In genomic region chr4:120399846-120400245, GRCh38 we compare ENCODE assay signal across 19 cellular contexts.
DNase-seq lines count a peak whose midpoint lies in the region; FAIRE-seq and TF ChIP-seq lines count a peak whose summit lies in the region.
"Had no signal": no experiment of that assay in that cellular context is flagged by ENCODE, and none has a peak within 500 bp of the region (broad histone marks: within the 10 kb centered on the region; RNA-seq: fewer than 3 reads in every experiment).

No MANE protein-coding gene starts in this region.

- TF ChIP-seq CTCF in WERI-Rb-1 (IDR thresholded peaks at IDR 0.05; ENCODE audit: low read depth, low read length): no peak
- TF ChIP-seq CTCF in transverse colon (IDR thresholded peaks at IDR 0.05): no peak

- H3K4me1 ChIP-seq in transverse colon: no peaks in the 10 kb centered on the region

- H3K9me3 ChIP-seq in WERI-Rb-1 (ENCODE audit: severe bottlenecking): no peaks in the 10 kb centered on the region
- H3K9me3 ChIP-seq in transverse colon: no peaks in the 10 kb centered on the region

- TF ChIP-seq POLR2A in transverse colon (IDR thresholded peaks at IDR 0.05): no peak
- no peak for TF ChIP-seq POLR2A in GM12892 (IDR thresholded peaks at IDR 0.05; ENCODE audit: low read depth, low read length)

- intact Hi-C loops in transverse colon (cut with DNase I; ENCODE audit: low total_unique reads): no loop called here

- in situ Hi-C loops in transverse colon (cut with MboI; ENCODE audit: low pct_ligation_motif_present in 1 of 4, low pct_unique_long_range_greater_than_20kb in 1 of 4, low sequenced_read_pairs in 3 of 4): no loop called here

- H3K36me3 ChIP-seq in WERI-Rb-1 (no peaks in the 10 kb centered on the region), transverse colon (no peaks in the 10 kb centered on the region)

- no peak for FAIRE-seq in GM12892 (lab: Jason Lieb, UNC)
- FAIRE-seq: GM12878, GM18507 had no signal

- TF ChIP-seq EP300 in transverse colon (IDR thresholded peaks at IDR 0.05; ENCODE audit: low read depth): no peak

- no peak overlapping the region for H3K4me3 ChIP-seq in WERI-Rb-1 (ENCODE audit: low read depth, low read length)
- H3K4me3 ChIP-seq in transverse colon: no peak overlapping the region
- H3K4me3 ChIP-seq: GM12878, GM23338 had no signal

- WGBS in transverse colon (ENCODE audit: low coverage in 1 of 2), 2 donors: 63 to 74% methylated on average over 2 of the region's 2 CpGs

- DNase-seq in NCI-H82 (lab: John Stamatoyannopoulos, UW): peak; percentile 79
- peak; percentile 21 for DNase-seq in WERI-Rb-1
- peak; percentile 7 for DNase-seq in iris pigment epithelial cell (ENCODE audit: low read depth)
- DNase-seq in transverse colon: no peak
- no peak for DNase-seq in LoVo (ENCODE audit: low spot score)
- DNase-seq in GM12892 (ENCODE audit: insufficient read length): no peak
- no peak for DNase-seq in iPS-NIHi11 (ENCODE audit: low spot score)
- DNase-seq: C1 segment of cervical spinal cord; Calu3; CD4-positive, alpha-beta memory T cell; COR-L47; DMS 273 treated with DMSO at 0.1 percent for 48 hours; DMS79; EL; GDM1; H9 had no signal

- no peaks in the 10 kb centered on the region for H3K27me3 ChIP-seq in WERI-Rb-1 (ENCODE audit: insufficient read depth, low read depth, severe bottlenecking)
- H3K27me3 ChIP-seq in transverse colon: no peaks in the 10 kb centered on the region

- H3K27ac ChIP-seq in WERI-Rb-1 (no peak overlapping the region), transverse colon (no peak overlapping the region)

Comparison
In these comparisons a context has a peak if more than half of its experiments do, and no peak if none do; other contexts are left out.
1. DNase-seq: peak in NCI-H82 (single experiment), WERI-Rb-1 (single experiment) and iris pigment epithelial cell (single experiment); none in transverse colon (single experiment), LoVo (single experiment), GM12892 (single experiment) and iPS-NIHi11 (single experiment).